8 cellular contexts compared by ENCODE assay signal in the genomic region with DNA sequence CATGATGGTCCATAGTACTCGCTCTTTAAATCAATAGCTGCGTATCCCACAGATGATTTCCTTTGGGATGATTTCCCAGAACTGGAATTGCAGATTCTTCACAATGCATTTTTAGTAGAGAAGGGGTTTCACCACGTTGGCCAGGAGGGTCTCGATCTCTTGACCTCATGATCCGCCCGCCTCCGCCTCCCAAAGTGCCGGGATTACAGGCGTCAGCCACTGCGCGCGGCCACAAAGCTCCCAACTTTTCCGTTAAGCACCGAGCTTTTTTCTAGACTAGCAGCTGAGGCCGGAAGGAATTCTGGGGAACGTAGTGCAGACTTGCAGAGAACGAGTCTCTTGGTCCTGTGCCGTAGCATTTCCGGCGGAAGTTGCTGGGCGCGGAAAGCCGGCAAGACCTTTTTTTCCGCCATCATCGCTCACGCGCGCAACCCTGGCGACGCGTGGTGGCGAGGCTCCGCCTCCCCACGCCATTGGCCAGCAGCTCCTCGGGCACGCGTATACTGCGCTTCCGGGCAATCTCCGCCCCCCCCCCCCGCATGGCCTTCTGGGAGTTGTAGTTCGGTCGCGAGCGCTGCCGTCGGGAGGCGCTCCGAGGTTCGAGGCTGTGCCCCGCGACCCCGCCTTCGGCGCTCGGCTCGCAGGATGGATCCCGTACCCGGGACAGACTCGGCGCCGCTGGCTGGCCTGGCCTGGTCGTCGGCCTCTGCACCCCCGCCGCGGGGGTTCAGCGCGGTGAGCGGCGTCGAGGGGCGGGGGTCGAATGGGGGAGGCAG. TPM values are rescaled to one million over a fixed set of nuclear protein-coding genes. Genes with fewer than 3 reads are reported as not detected.
DNase-seq lines count a peak whose midpoint lies in the region; ATAC-seq and TF ChIP-seq lines count a peak whose summit lies in the region.

A gene (plus strand): TSS at position 557 of the 776 bp plus-strand sequence. CDS start 89 bp downstream, at position 646.

- no peaks in the 10 kb centered on the region for H3K9me3 ChIP-seq in BLaER1
- H3K9me3 ChIP-seq in left lung: no peaks in the 10 kb centered on the region

- H3K27ac ChIP-seq in BLaER1 (peak within 1 kb of the TSS; percentile 80), left lung (peak within 1 kb of the TSS; percentile 85 to 87)

- H3K27me3 ChIP-seq in BLaER1 (no peaks in the 10 kb centered on the region), left lung (no peaks in the 10 kb centered on the region)

- H3K36me3 ChIP-seq in BLaER1: peaks cover 32% of the 10 kb centered on the region
- peaks cover 0 to 20% of the 10 kb centered on the region in 2 donors for H3K36me3 ChIP-seq in left lung

- DNase-seq in NCI-H82 (lab: John Stamatoyannopoulos, UW): peak; percentile 100
- peak; percentile 93 to 96 for DNase-seq in activated CD4-positive, alpha-beta T cell treated with anti-CD3 and anti-CD28 coated beads, Interleukin-2, amount 50 U/mL, for 48 hours
- peak; percentile 100 for DNase-seq in dermis blood vessel endothelial cell
- peak; percentile 98 to 99 for DNase-seq in left lung
- DNase-seq in stimulated activated CD4-positive, alpha-beta T cell treated with anti-CD3 and anti-CD28 coated beads, Interleukin-2, amount 100 ng/mL, for 48 hours: peak; percentile 90 to 92

- ATAC-seq in GM19395 (IDR thresholded peaks at IDR 0.05; ENCODE audit: unreplicated experiment): peak; percentile 88
- peak; percentile 78 for ATAC-seq in HG03565 (IDR thresholded peaks at IDR 0.05; ENCODE audit: unreplicated experiment)
- peak; percentile 99 for ATAC-seq in left lung

- peak in 1 of 2 donors; percentile 11 for TF ChIP-seq CTCF in left lung (IDR thresholded peaks at IDR 0.05)

- H3K4me3 ChIP-seq in BLaER1 (peak within 1 kb of the TSS; percentile 80), left lung (peak within 1 kb of the TSS; percentile 79 to 84)

- intact Hi-C loops in left lung (cut with DNase I): no loop called here

- peak within 1 kb of the TSS; percentile 92 for H3K4me2 ChIP-seq in BLaER1

- peak within 1 kb of the TSS; percentile 77 for H3K9ac ChIP-seq in BLaER1

- H3K4me1 ChIP-seq in BLaER1 (peaks cover 28% of the 10 kb centered on the region), left lung (peaks cover 5 to 13% of the 10 kb centered on the region in 2 donors)

- no peaks in the 10 kb centered on the region for H4K20me1 ChIP-seq in BLaER1

RNA-seq across cellular contexts. Expression of the gene that starts here (rescaled TPM):
- 47.4 and 60.9 TPM in 2 replicates for total RNA-seq in dermis blood vessel endothelial cell
- 10 to 100 TPM; 41.7 to 47.7 TPM for total RNA-seq in left lung

Comparison
In these comparisons a context has a peak if more than half of its experiments do, and no peak if none do; other contexts are left out.
1. Peak in every context shown above with its lines: DNase-seq, ATAC-seq, H3K4me3 ChIP-seq and H3K27ac ChIP-seq.